ENCODE assay signal across 7 cellular contexts in genomic region chr7:99549545-99549944, GRCh38. TPM values are rescaled to one million over a fixed set of nuclear protein-coding genes. Genes with fewer than 3 reads are reported as not detected.
DNase-seq lines count a peak whose midpoint lies in the region; ATAC-seq, FAIRE-seq and TF ChIP-seq lines count a peak whose summit lies in the region.
"Not testable (repeated sequence)": the region's sequence is repeated elsewhere in the genome, so short reads cannot be mapped to it uniquely, and the experiment has no call there.
"Had no signal": no experiment of that assay in that cellular context is flagged by ENCODE, and none has a peak within 500 bp of the region (broad histone marks: within the 10 kb centered on the region; RNA-seq: fewer than 3 reads in every experiment).

No MANE protein-coding gene starts in this region.

- DNase-seq in activated T-helper 1 cell treated with anti-CD3 and anti-CD28 coated beads, Interleukin-12 subunit alpha, Interleukin-12 subunit beta, Interleukin-2, Interleukin-4 antibody, amounts not matched to agents 30 ng/mL and 10 ng/mL and 1 ng/mL, durations not matched to agents 14 hours and 24 hours and 36 hours (ENCODE audit: low spot score); K562 (ENCODE audit: extremely low read depth in 1 of 4, low spot score in 3 of 4); mesothelial cell of epicardium (ENCODE audit: low spot score in 2 of 2, unreplicated experiment in 2 of 2); nephron progenitor cell; neural progenitor cell (ENCODE audit: low spot score): not testable (repeated sequence)

- not testable (repeated sequence) for H3K9me3 ChIP-seq in HEK293 (ENCODE audit: control insufficient read depth, insufficient read depth, low read depth, low read length); K562 (replicated peaks; ENCODE audit: control insufficient read depth, insufficient read depth, low read depth, low read length); neural progenitor cell (ENCODE audit: low read depth)

- not testable (repeated sequence) for H4K20me1 ChIP-seq in K562 (replicated peaks; ENCODE audit: control insufficient read depth, insufficient read depth, low read length); neural progenitor cell (ENCODE audit: low read depth)

- WGBS in K562 (ENCODE audit: insufficient coverage, low coverage, missing lambda C conversion rate) = no CpG with 5 or more reads among the region's 2 CpGs

- not testable (repeated sequence) for H3K4me3 ChIP-seq in HEK293 (ENCODE audit: low read depth, low read length); K562; neural progenitor cell

- POLR2A ChIA-PET in HEK293 (lab: Yijun Ruan, JAX) = not testable (repeated sequence)
- POLR2A ChIA-PET in K562 (lab: Yijun Ruan, JAX) = interaction anchor here (1.2 kb wide), 1 partner anchor 9 kb away, joined by 3 read pairs; no protein-coding TSS in a partner anchor

- not testable (repeated sequence) for H3K9me1 ChIP-seq in K562 (ENCODE audit: control insufficient read depth, insufficient read depth, low read length)

- TF ChIP-seq RAD21 in K562 (CRISPR knock-in tag; conservative IDR thresholded peaks at IDR 0.05 in 1 of 2, IDR thresholded peaks at IDR 0.05 in 1 of 2) = not testable (repeated sequence)

- H3K27me3 ChIP-seq in K562 (ENCODE audit: control insufficient read depth in 2 of 2, insufficient read depth in 2 of 2, low read length in 2 of 2); neural progenitor cell: not testable (repeated sequence)

- CTCF ChIA-PET in HEK293 (lab: Yijun Ruan, JAX); K562 (lab: Yijun Ruan, JAX; ENCODE audit: low intra/inter-chr PET ratio): not testable (repeated sequence)

- not testable (repeated sequence) for FAIRE-seq in K562 (lab: Jason Lieb, UNC)

- H3K79me2 ChIP-seq in K562 (ENCODE audit: control insufficient read depth, insufficient read depth, low read length) (peaks cover 17% of the 10 kb centered on the region), neural progenitor cell (ENCODE audit: low read depth) (peaks cover 28% of the 10 kb centered on the region)

- peak overlapping the region; percentile 30 for H3K4me3 Mint-ChIP-seq in activated T-helper 1 cell treated with anti-CD3 and anti-CD28 coated beads, Interleukin-12 subunit alpha, Interleukin-12 subunit beta, Interleukin-2, Interleukin-4 antibody, amounts not matched to agents 30 ng/mL and 10 ng/mL and 1 ng/mL, durations not matched to agents 14 hours and 24 hours and 36 hours
- H3K4me3 Mint-ChIP-seq in mesothelial cell of epicardium (peak overlapping the region; percentile 28), nephron progenitor cell (peak overlapping the region; percentile 20), neural progenitor cell (peak overlapping the region; percentile 50)

- not testable (repeated sequence) for ATAC-seq in K562

- H3K4me1 ChIP-seq in HEK293 (ENCODE audit: control insufficient read depth, insufficient read depth, low read length); K562 (replicated peaks in 1 of 2; ENCODE audit: control insufficient read depth in 2 of 2, insufficient read depth in 2 of 2, low read length in 2 of 2); neural progenitor cell: not testable (repeated sequence)

- H3K36me3 ChIP-seq in HEK293 (ENCODE audit: control insufficient read depth in 2 of 2, insufficient read depth in 1 of 2, low read length in 2 of 2) = peaks cover 21 to 26% of the 10 kb centered on the region in 2 experiments
- peaks cover 18% of the 10 kb centered on the region for H3K36me3 ChIP-seq in K562 (ENCODE audit: control insufficient read depth, insufficient read depth, low read length)
- H3K36me3 ChIP-seq in neural progenitor cell = peaks cover 24% of the 10 kb centered on the region

- not testable (repeated sequence) for H3K27ac ChIP-seq in HEK293 (ENCODE audit: extremely low read depth, low read depth, low read length); K562 (ENCODE audit: extremely low read depth, low read depth, low read length); neural progenitor cell

- TF ChIP-seq CTCF in HEK293 (tag by site-specific recombination; IDR thresholded peaks at IDR 0.05); K562 (IDR thresholded peaks at IDR 0.05 in 2 of 3, conservative IDR thresholded peaks at IDR 0.05 in 1 of 3; ENCODE audit: insufficient read depth in 2 of 3, low read depth in 1 of 3, low read length in 3 of 3); mesothelial cell of epicardium (IDR thresholded peaks at IDR 0.05; ENCODE audit: unreplicated experiment); nephron progenitor cell (IDR thresholded peaks at IDR 0.05); neural progenitor cell (IDR thresholded peaks at IDR 0.05): not testable (repeated sequence)

- BruUV-seq in K562 (replicated peaks; lab: Mats Ljungman, UMichigan) = not testable (repeated sequence)

- TF ChIP-seq POLR2A in K562 (conservative IDR thresholded peaks at IDR 0.05) = not testable (repeated sequence)

- not testable (repeated sequence) for H3K27me3 Mint-ChIP-seq in activated T-helper 1 cell treated with anti-CD3 and anti-CD28 coated beads, Interleukin-12 subunit alpha, Interleukin-12 subunit beta, Interleukin-2, Interleukin-4 antibody, amounts not matched to agents 30 ng/mL and 10 ng/mL and 1 ng/mL, durations not matched to agents 14 hours and 24 hours and 36 hours (ENCODE audit: insufficient read depth); mesothelial cell of epicardium (ENCODE audit: low read depth); nephron progenitor cell (ENCODE audit: low read depth, poor library complexity); neural progenitor cell (ENCODE audit: insufficient read depth, low read depth)

- H3K4me2 ChIP-seq in K562 (ENCODE audit: insufficient read depth, low read length); neural progenitor cell: not testable (repeated sequence)

- H3K36me3 Mint-ChIP-seq in activated T-helper 1 cell treated with anti-CD3 and anti-CD28 coated beads, Interleukin-12 subunit alpha, Interleukin-12 subunit beta, Interleukin-2, Interleukin-4 antibody, amounts not matched to agents 30 ng/mL and 10 ng/mL and 1 ng/mL, durations not matched to agents 14 hours and 24 hours and 36 hours (ENCODE audit: low read depth) = peaks cover 17% of the 10 kb centered on the region
- peaks cover 42% of the 10 kb centered on the region for H3K36me3 Mint-ChIP-seq in mesothelial cell of epicardium
- peaks cover 75% of the 10 kb centered on the region for H3K36me3 Mint-ChIP-seq in nephron progenitor cell (ENCODE audit: low read depth)
- peaks cover 35% of the 10 kb centered on the region for H3K36me3 Mint-ChIP-seq in neural progenitor cell

- H3K4me1 Mint-ChIP-seq in activated T-helper 1 cell treated with anti-CD3 and anti-CD28 coated beads, Interleukin-12 subunit alpha, Interleukin-12 subunit beta, Interleukin-2, Interleukin-4 antibody, amounts not matched to agents 30 ng/mL and 10 ng/mL and 1 ng/mL, durations not matched to agents 14 hours and 24 hours and 36 hours (ENCODE audit: low read depth) = peaks cover 21% of the 10 kb centered on the region
- peaks cover 17% of the 10 kb centered on the region for H3K4me1 Mint-ChIP-seq in mesothelial cell of epicardium
- peaks cover 14% of the 10 kb centered on the region for H3K4me1 Mint-ChIP-seq in nephron progenitor cell
- H3K4me1 Mint-ChIP-seq in neural progenitor cell = peaks cover 11% of the 10 kb centered on the region

- not testable (repeated sequence) for H3F3A ChIP-seq in neural progenitor cell (ENCODE audit: low read depth)

- H2AFZ ChIP-seq in K562 (ENCODE audit: low read depth, low read length); neural progenitor cell (replicated peaks): not testable (repeated sequence)

- intact Hi-C loops in activated T-helper 1 cell treated with anti-CD3 and anti-CD28 coated beads, Interleukin-12 subunit alpha, Interleukin-12 subunit beta, Interleukin-2, Interleukin-4 antibody, amounts not matched to agents 30 ng/mL and 10 ng/mL and 1 ng/mL, durations not matched to agents 14 hours and 24 hours and 36 hours (cut with micrococcal nuclease); K562 (cut with micrococcal nuclease): not testable (repeated sequence)

- not testable (repeated sequence) for TF ChIP-seq EP300 in K562 (IDR thresholded peaks at IDR 0.05; ENCODE audit: low read length)

- not testable (repeated sequence) for H3K27ac Mint-ChIP-seq in activated T-helper 1 cell treated with anti-CD3 and anti-CD28 coated beads, Interleukin-12 subunit alpha, Interleukin-12 subunit beta, Interleukin-2, Interleukin-4 antibody, amounts not matched to agents 30 ng/mL and 10 ng/mL and 1 ng/mL, durations not matched to agents 14 hours and 24 hours and 36 hours; mesothelial cell of epicardium; nephron progenitor cell; neural progenitor cell

- not testable (repeated sequence) for H3K9ac ChIP-seq in K562 (ENCODE audit: insufficient read depth in 1 of 2, low read depth in 2 of 2, low read length in 2 of 2); neural progenitor cell

- in situ Hi-C loops in K562 (cut with MboI) = not testable (repeated sequence)

- peaks cover 30% of the 10 kb centered on the region for H3K9me3 Mint-ChIP-seq in activated T-helper 1 cell treated with anti-CD3 and anti-CD28 coated beads, Interleukin-12 subunit alpha, Interleukin-12 subunit beta, Interleukin-2, Interleukin-4 antibody, amounts not matched to agents 30 ng/mL and 10 ng/mL and 1 ng/mL, durations not matched to agents 14 hours and 24 hours and 36 hours
- peaks cover 21% of the 10 kb centered on the region for H3K9me3 Mint-ChIP-seq in mesothelial cell of epicardium
- H3K9me3 Mint-ChIP-seq in nephron progenitor cell = peaks cover 71% of the 10 kb centered on the region
- H3K9me3 Mint-ChIP-seq in neural progenitor cell = peaks cover 19% of the 10 kb centered on the region

RNA-seq across cellular contexts. Expression of gene FAM200A, which starts 2.4 kb away (rescaled TPM):
- 4.7 and 5.2 TPM in 2 replicates for total RNA-seq in activated T-helper 1 cell treated with anti-CD3 and anti-CD28 coated beads, Interleukin-12 subunit alpha, Interleukin-12 subunit beta, Interleukin-2, Interleukin-4 antibody, amounts not matched to agents 30 ng/mL and 10 ng/mL and 1 ng/mL, durations not matched to agents 14 hours and 24 hours and 36 hours
- total RNA-seq in K562 (2011; cell fraction: chromatin; rRNA removed; ENCODE audit: low replicate concordance) = 6.9 and 16.6 TPM in 2 replicates
- total RNA-seq in K562 (2011; cell fraction: nucleolus; rRNA removed) = 7.0 and 9.2 TPM in 2 replicates
- 5.3 and 6.7 TPM in 2 replicates for total RNA-seq in K562 (2011; cell fraction: nucleoplasm; rRNA removed)
- total RNA-seq in K562 (2014; rRNA removed) = 6.3 and 6.4 TPM in 2 replicates
- 8.3 and 10.2 TPM in 2 replicates for total RNA-seq in K562 (2014; rRNA removed; fragmentation: Illumina TruSeq; extraction: Trizol)
- 9.4 and 10.0 TPM in 2 replicates for total RNA-seq in K562 (2015; rRNA removed; fragmentation: Illumina TruSeq; extraction: Trizol)
- total RNA-seq in K562 (2021) = 6.3 and 7.0 TPM in 2 replicates
- 6.8 and 11.2 TPM in 2 replicates for polyA plus RNA-seq in K562 (2011; rRNA removed)
- polyA plus RNA-seq in K562 (2011; cell fraction: cytosol; rRNA removed) = 3.9 and 4.3 TPM in 2 replicates
- polyA plus RNA-seq in K562 (2011; cell fraction: nucleus; rRNA removed) = 2.0 and 2.3 TPM in 2 replicates
- polyA plus RNA-seq in K562 (2012) = 5.5 and 5.8 TPM in 2 replicates
- polyA plus RNA-seq in K562 (2014; fragmentation: Illumina TruSeq; extraction: Trizol) = 10.3 and 11.3 TPM in 2 replicates
- polyA plus RNA-seq in K562 (2014; fragmentation: Nextera tagmentation; extraction: Ambion mirVana) = 1 to 10 TPM; 3.3 to 4.3 TPM
- polyA plus RNA-seq in K562 (2014; rRNA removed) = 7.9 and 9.0 TPM in 2 replicates
- polyA minus RNA-seq in K562 (2011; rRNA and poly(A)+ RNA removed) = 7.5 and 8.0 TPM in 2 replicates
- 3.4 and 4.9 TPM in 2 replicates for polyA minus RNA-seq in K562 (2011; cell fraction: cytosol; rRNA and poly(A)+ RNA removed)
- polyA minus RNA-seq in K562 (2011; cell fraction: nucleus; rRNA and poly(A)+ RNA removed) = 5.3 and 6.8 TPM in 2 replicates
- 8.0 to 9.4 TPM (median 9.3 TPM) in 3 replicates for total RNA-seq in mesothelial cell of epicardium
- total RNA-seq in neural progenitor cell (ENCODE audit: low replicate concordance) = 14.7 and 21.1 TPM in 2 replicates

RNA-seq across cellular contexts. Expression of gene ZNF655, which starts 8.9 kb away (rescaled TPM):
- 77.9 and 79.9 TPM in 2 replicates for total RNA-seq in activated T-helper 1 cell treated with anti-CD3 and anti-CD28 coated beads, Interleukin-12 subunit alpha, Interleukin-12 subunit beta, Interleukin-2, Interleukin-4 antibody, amounts not matched to agents 30 ng/mL and 10 ng/mL and 1 ng/mL, durations not matched to agents 14 hours and 24 hours and 36 hours
- 232 and 346 TPM in 2 replicates for total RNA-seq in K562 (2011; cell fraction: chromatin; rRNA removed; ENCODE audit: low replicate concordance)
- 147 and 170 TPM in 2 replicates for total RNA-seq in K562 (2011; cell fraction: nucleolus; rRNA removed)
- 249 and 393 TPM in 2 replicates for total RNA-seq in K562 (2011; cell fraction: nucleoplasm; rRNA removed)
- total RNA-seq in K562 (2014; rRNA removed) (85.6 and 123 TPM in 2 replicates), K562 (2014; rRNA removed; fragmentation: Illumina TruSeq; extraction: Trizol) (94.7 and 105 TPM in 2 replicates), K562 (2015; rRNA removed; fragmentation: Illumina TruSeq; extraction: Trizol) (94.4 and 95.2 TPM in 2 replicates), K562 (2021) (68.1 and 78.1 TPM in 2 replicates), mesothelial cell of epicardium (83.5 to 84.9 TPM (median 84.7 TPM) in 3 replicates), neural progenitor cell (ENCODE audit: low replicate concordance) (59.3 and 66.3 TPM in 2 replicates)
- polyA plus RNA-seq in K562 (2011; rRNA removed) (81.3 and 112 TPM in 2 replicates), K562 (2014; fragmentation: Illumina TruSeq; extraction: Trizol) (101 and 103 TPM in 2 replicates), K562 (2014; fragmentation: Nextera tagmentation; extraction: Ambion mirVana) (10 to 100 TPM; 25.7 to 34.1 TPM), K562 (2014; rRNA removed) (130 and 137 TPM in 2 replicates)
- polyA plus RNA-seq in K562 (2011; cell fraction: cytosol; rRNA removed) = 55.1 and 81.1 TPM in 2 replicates
- 163 and 255 TPM in 2 replicates for polyA plus RNA-seq in K562 (2011; cell fraction: nucleus; rRNA removed)
- 60.6 and 75.6 TPM in 2 replicates for polyA plus RNA-seq in K562 (2012)
- polyA minus RNA-seq in K562 (2011; rRNA and poly(A)+ RNA removed) = 89.6 and 93.8 TPM in 2 replicates
- polyA minus RNA-seq in K562 (2011; cell fraction: cytosol; rRNA and poly(A)+ RNA removed) = 31.9 and 33.0 TPM in 2 replicates
- polyA minus RNA-seq in K562 (2011; cell fraction: nucleus; rRNA and poly(A)+ RNA removed) = 105 and 112 TPM in 2 replicates
- total RNA-seq: Calu3 had no signal

RNA-seq across cellular contexts. Expression of gene ZKSCAN5, which starts 45.1 kb away (rescaled TPM):
- total RNA-seq in activated T-helper 1 cell treated with anti-CD3 and anti-CD28 coated beads, Interleukin-12 subunit alpha, Interleukin-12 subunit beta, Interleukin-2, Interleukin-4 antibody, amounts not matched to agents 30 ng/mL and 10 ng/mL and 1 ng/mL, durations not matched to agents 14 hours and 24 hours and 36 hours = 8.0 and 8.1 TPM in 2 replicates
- total RNA-seq in K562 (2011; cell fraction: chromatin; rRNA removed; ENCODE audit: low replicate concordance) = 35.9 and 48.1 TPM in 2 replicates
- total RNA-seq in K562 (2011; cell fraction: nucleolus; rRNA removed) = 26.8 TPM in 2 replicates
- 28.6 and 31.7 TPM in 2 replicates for total RNA-seq in K562 (2011; cell fraction: nucleoplasm; rRNA removed)
- total RNA-seq in K562 (2014; rRNA removed) = 14.4 and 15.4 TPM in 2 replicates
- 18.8 and 19.0 TPM in 2 replicates for total RNA-seq in K562 (2014; rRNA removed; fragmentation: Illumina TruSeq; extraction: Trizol)
- total RNA-seq in K562 (2015; rRNA removed; fragmentation: Illumina TruSeq; extraction: Trizol) = 17.5 and 17.9 TPM in 2 replicates
- 14.3 and 15.4 TPM in 2 replicates for total RNA-seq in K562 (2021)
- 10.9 and 15.0 TPM in 2 replicates for polyA plus RNA-seq in K562 (2011; rRNA removed)
- 5.8 and 6.9 TPM in 2 replicates for polyA plus RNA-seq in K562 (2011; cell fraction: cytosol; rRNA removed)
- 9.0 and 10.9 TPM in 2 replicates for polyA plus RNA-seq in K562 (2011; cell fraction: nucleus; rRNA removed)
- polyA plus RNA-seq in K562 (2012) = 10.0 and 11.0 TPM in 2 replicates
- 14.4 and 15.7 TPM in 2 replicates for polyA plus RNA-seq in K562 (2014; fragmentation: Illumina TruSeq; extraction: Trizol)
- 1 to 10 TPM; 4.2 to 8.8 TPM for polyA plus RNA-seq in K562 (2014; fragmentation: Nextera tagmentation; extraction: Ambion mirVana)
- polyA plus RNA-seq in K562 (2014; rRNA removed) = 9.5 and 10.3 TPM in 2 replicates
- polyA minus RNA-seq in K562 (2011; rRNA and poly(A)+ RNA removed) = 31.5 and 37.9 TPM in 2 replicates
- polyA minus RNA-seq in K562 (2011; cell fraction: cytosol; rRNA and poly(A)+ RNA removed) = 12.6 and 15.7 TPM in 2 replicates
- 8.8 and 13.1 TPM in 2 replicates for polyA minus RNA-seq in K562 (2011; cell fraction: nucleus; rRNA and poly(A)+ RNA removed)
- 14.4 to 14.6 TPM (median 14.4 TPM) in 3 replicates for total RNA-seq in mesothelial cell of epicardium
- total RNA-seq in neural progenitor cell (ENCODE audit: low replicate concordance) = 19.6 and 23.3 TPM in 2 replicates

RNA-seq across cellular contexts. Expression of gene TMEM225B, which starts 48.5 kb away (rescaled TPM):
- 0.60 and 0.64 TPM in 2 replicates for total RNA-seq in activated T-helper 1 cell treated with anti-CD3 and anti-CD28 coated beads, Interleukin-12 subunit alpha, Interleukin-12 subunit beta, Interleukin-2, Interleukin-4 antibody, amounts not matched to agents 30 ng/mL and 10 ng/mL and 1 ng/mL, durations not matched to agents 14 hours and 24 hours and 36 hours
- total RNA-seq in K562 (2011; cell fraction: chromatin; rRNA removed; ENCODE audit: low replicate concordance) = 0.42 and 0.51 TPM in 2 replicates
- 4.0 and 4.3 TPM in 2 replicates for total RNA-seq in K562 (2011; cell fraction: nucleolus; rRNA removed)
- total RNA-seq in K562 (2011; cell fraction: nucleoplasm; rRNA removed) = 1.6 and 1.8 TPM in 2 replicates
- total RNA-seq in K562 (2014; rRNA removed) (0.61 and 0.73 TPM in 2 replicates), K562 (2014; rRNA removed; fragmentation: Illumina TruSeq; extraction: Trizol) (0.18 and 0.70 TPM in 2 replicates), K562 (2015; rRNA removed; fragmentation: Illumina TruSeq; extraction: Trizol) (0.51 and 0.79 TPM in 2 replicates), K562 (2021) (0.60 and 1.3 TPM in 2 replicates), mesothelial cell of epicardium (2.5 to 3.6 TPM (median 3.2 TPM) in 3 replicates), neural progenitor cell (ENCODE audit: low replicate concordance) (0.53 TPM in 1 of 2 replicates, not detected in the other)
- polyA plus RNA-seq in K562 (2011; rRNA removed) (0.56 and 0.93 TPM in 2 replicates), K562 (2014; fragmentation: Illumina TruSeq; extraction: Trizol) (0.32 and 0.68 TPM in 2 replicates), K562 (2014; fragmentation: Nextera tagmentation; extraction: Ambion mirVana) (under 1 TPM; 0.08 to 0.25 TPM), K562 (2014; rRNA removed) (0.62 and 0.94 TPM in 2 replicates)
- 0.30 and 1.1 TPM in 2 replicates for polyA plus RNA-seq in K562 (2011; cell fraction: cytosol; rRNA removed)
- 2.6 and 4.8 TPM in 2 replicates for polyA plus RNA-seq in K562 (2011; cell fraction: nucleus; rRNA removed)
- polyA plus RNA-seq in K562 (2012) = 0.64 and 0.65 TPM in 2 replicates
- polyA minus RNA-seq in K562 (2011; rRNA and poly(A)+ RNA removed) = 0.36 and 0.74 TPM in 2 replicates
- polyA minus RNA-seq in K562 (2011; cell fraction: cytosol; rRNA and poly(A)+ RNA removed) = not detected in 2 replicates
- 2.2 TPM in 2 replicates for polyA minus RNA-seq in K562 (2011; cell fraction: nucleus; rRNA and poly(A)+ RNA removed)
- total RNA-seq: Calu3 had no signal

RNA-seq across cellular contexts. Expression of gene ZNF394, which starts 49.5 kb away (rescaled TPM):
- total RNA-seq in activated T-helper 1 cell treated with anti-CD3 and anti-CD28 coated beads, Interleukin-12 subunit alpha, Interleukin-12 subunit beta, Interleukin-2, Interleukin-4 antibody, amounts not matched to agents 30 ng/mL and 10 ng/mL and 1 ng/mL, durations not matched to agents 14 hours and 24 hours and 36 hours = 38.3 and 40.8 TPM in 2 replicates
- total RNA-seq in K562 (2011; cell fraction: chromatin; rRNA removed; ENCODE audit: low replicate concordance) = 106 and 122 TPM in 2 replicates
- 76.9 and 77.9 TPM in 2 replicates for total RNA-seq in K562 (2011; cell fraction: nucleolus; rRNA removed)
- total RNA-seq in K562 (2011; cell fraction: nucleoplasm; rRNA removed) = 80.1 and 95.3 TPM in 2 replicates
- total RNA-seq in K562 (2014; rRNA removed) (24.2 and 25.6 TPM in 2 replicates), K562 (2014; rRNA removed; fragmentation: Illumina TruSeq; extraction: Trizol) (31.4 and 32.2 TPM in 2 replicates), K562 (2015; rRNA removed; fragmentation: Illumina TruSeq; extraction: Trizol) (28.1 and 28.9 TPM in 2 replicates), K562 (2021) (25.5 and 27.8 TPM in 2 replicates), mesothelial cell of epicardium (30.1 to 31.3 TPM (median 31.3 TPM) in 3 replicates), neural progenitor cell (ENCODE audit: low replicate concordance) (16.8 and 22.4 TPM in 2 replicates)
- polyA plus RNA-seq in K562 (2011; rRNA removed) (11.7 and 17.7 TPM in 2 replicates), K562 (2014; fragmentation: Illumina TruSeq; extraction: Trizol) (23.7 and 25.5 TPM in 2 replicates), K562 (2014; fragmentation: Nextera tagmentation; extraction: Ambion mirVana) (1 to 10 TPM; 2.9 to 4.0 TPM), K562 (2014; rRNA removed) (20.2 and 23.5 TPM in 2 replicates)
- 12.6 and 14.8 TPM in 2 replicates for polyA plus RNA-seq in K562 (2011; cell fraction: cytosol; rRNA removed)
- polyA plus RNA-seq in K562 (2011; cell fraction: nucleus; rRNA removed) = 14.0 and 14.8 TPM in 2 replicates
- 19.1 and 20.0 TPM in 2 replicates for polyA plus RNA-seq in K562 (2012)
- 29.6 and 33.5 TPM in 2 replicates for polyA minus RNA-seq in K562 (2011; rRNA and poly(A)+ RNA removed)
- polyA minus RNA-seq in K562 (2011; cell fraction: cytosol; rRNA and poly(A)+ RNA removed) = 12.2 and 22.6 TPM in 2 replicates
- 14.9 and 16.7 TPM in 2 replicates for polyA minus RNA-seq in K562 (2011; cell fraction: nucleus; rRNA and poly(A)+ RNA removed)
